In genomic region chr12:110780448-110780847, GRCh38 we compare ENCODE assay signal across 12 cellular contexts. TPM values are rescaled to one million over a fixed set of nuclear protein-coding genes. Genes with fewer than 3 reads are reported as not detected.
DNase-seq lines count a peak whose midpoint lies in the region; ATAC-seq and TF ChIP-seq lines count a peak whose summit lies in the region.
"Had no signal": no experiment of that assay in that cellular context is flagged by ENCODE, and none has a peak within 500 bp of the region (broad histone marks: within the 10 kb centered on the region; RNA-seq: fewer than 3 reads in every experiment).

No MANE protein-coding gene starts in this region.

- peaks cover 3% of the 10 kb centered on the region for H3K36me3 Mint-ChIP-seq in activated CD8-positive, alpha-beta T cell treated with anti-CD3 and anti-CD28 coated beads, Interleukin-2, amount 10 ng/mL, durations not matched to agents 7 days and 5 days (ENCODE audit: low read depth)
- no peaks in the 10 kb centered on the region for H3K36me3 Mint-ChIP-seq in activated naive CD8-positive, alpha-beta T cell treated with anti-CD3 and anti-CD28 coated beads, Interleukin-2, amount 50 U/mL, for 24 hours (ENCODE audit: low read depth)
- H3K36me3 Mint-ChIP-seq in stimulated activated naive B cell treated with anti-CD40 and anti-IgM and Interleukin-4, amounts not matched to agents 10 μg/mL and 1 μg/mL and 100 μg/mL, for 72 hours: no peaks in the 10 kb centered on the region

- CTCF ChIA-PET in activated CD8-positive, alpha-beta T cell treated with anti-CD3 and anti-CD28 coated beads, Interleukin-2, amount 10 ng/mL, durations not matched to agents 7 days and 5 days (lab: Charles Lee): no interaction called here

- no peaks in the 10 kb centered on the region for H3K27me3 ChIP-seq in OCI-LY1 (ENCODE audit: insufficient read depth, low read length)

- peak overlapping the region; percentile 80 for H3K27ac Mint-ChIP-seq in activated CD8-positive, alpha-beta T cell treated with anti-CD3 and anti-CD28 coated beads, Interleukin-2, amount 10 ng/mL, durations not matched to agents 7 days and 5 days
- peak overlapping the region; percentile 89 for H3K27ac Mint-ChIP-seq in activated naive CD8-positive, alpha-beta T cell treated with anti-CD3 and anti-CD28 coated beads, Interleukin-2, amount 50 U/mL, for 24 hours
- no peak overlapping the region for H3K27ac Mint-ChIP-seq in stimulated activated naive B cell treated with anti-CD40 and anti-IgM and Interleukin-4, amounts not matched to agents 10 μg/mL and 1 μg/mL and 100 μg/mL, for 72 hours

- H3F3A ChIP-seq in OCI-LY1 (ENCODE audit: insufficient read depth, low read length): no peaks in the 10 kb centered on the region

- H3K4me1 ChIP-seq in OCI-LY1 (ENCODE audit: insufficient read depth, low read length, severe bottlenecking): peaks cover 30% of the 10 kb centered on the region
- H3K4me1 ChIP-seq: parathyroid adenoma had no signal

- H3K4me1 Mint-ChIP-seq in activated CD8-positive, alpha-beta T cell treated with anti-CD3 and anti-CD28 coated beads, Interleukin-2, amount 10 ng/mL, durations not matched to agents 7 days and 5 days (ENCODE audit: low read depth): peaks cover 36% of the 10 kb centered on the region
- H3K4me1 Mint-ChIP-seq in activated naive CD8-positive, alpha-beta T cell treated with anti-CD3 and anti-CD28 coated beads, Interleukin-2, amount 50 U/mL, for 24 hours: peaks cover 62% of the 10 kb centered on the region
- H3K4me1 Mint-ChIP-seq in stimulated activated naive B cell treated with anti-CD40 and anti-IgM and Interleukin-4, amounts not matched to agents 10 μg/mL and 1 μg/mL and 100 μg/mL, for 72 hours: peaks cover 18 to 29% of the 10 kb centered on the region in 2 donors

- no peak overlapping the region for H3K4me3 ChIP-seq in OCI-LY1 (ENCODE audit: low read depth, low read length, poor library complexity, severe bottlenecking)

- H4K20me1 ChIP-seq in OCI-LY1 (ENCODE audit: insufficient read depth, low read length): no peaks in the 10 kb centered on the region

- peak overlapping the region; percentile 28 for H3K27ac ChIP-seq in OCI-LY1 (ENCODE audit: low read depth, low read length, poor library complexity, severe bottlenecking)
- H3K27ac ChIP-seq: parathyroid adenoma had no signal

- peak; percentile 44 for DNase-seq in activated CD8-positive, alpha-beta T cell treated with anti-CD3 and anti-CD28 coated beads, Interleukin-2, amount 10 ng/mL, durations not matched to agents 7 days and 5 days
- DNase-seq in activated naive CD8-positive, alpha-beta T cell treated with anti-CD3 and anti-CD28 coated beads, Interleukin-2, amount 50 U/mL, for 24 hours: peak; percentile 27
- peak; percentile 36 to 64 for DNase-seq in stimulated activated CD4-positive, alpha-beta T cell treated with anti-CD3 and anti-CD28 coated beads, Interleukin-4, amount 100 ng/mL, for 4 hours
- DNase-seq in stimulated activated naive B cell treated with anti-CD40 and anti-IgM and Interleukin-4, amounts not matched to agents 10 μg/mL and 1 μg/mL and 100 μg/mL, for 72 hours: no peak
- DNase-seq in DMS79 (lab: John Stamatoyannopoulos, UW): no peak
- DNase-seq: mammary epithelial cell, NCI-H1048, NCI-H446 had no signal

- H3K27me3 Mint-ChIP-seq in activated CD8-positive, alpha-beta T cell treated with anti-CD3 and anti-CD28 coated beads, Interleukin-2, amount 10 ng/mL, durations not matched to agents 7 days and 5 days (ENCODE audit: low read depth): no peaks in the 10 kb centered on the region
- H3K27me3 Mint-ChIP-seq in activated naive CD8-positive, alpha-beta T cell treated with anti-CD3 and anti-CD28 coated beads, Interleukin-2, amount 50 U/mL, for 24 hours: no peaks in the 10 kb centered on the region
- H3K27me3 Mint-ChIP-seq in stimulated activated naive B cell treated with anti-CD40 and anti-IgM and Interleukin-4, amounts not matched to agents 10 μg/mL and 1 μg/mL and 100 μg/mL, for 72 hours: peaks cover 8 to 14% of the 10 kb centered on the region in 2 donors

- peak; percentile 68 for ATAC-seq in activated CD8-positive, alpha-beta T cell treated with anti-CD3 and anti-CD28 coated beads, Interleukin-2, amount 10 ng/mL, durations not matched to agents 7 days and 5 days
- peak; percentile 23 for ATAC-seq in activated naive CD8-positive, alpha-beta T cell treated with anti-CD3 and anti-CD28 coated beads, Interleukin-2, amount 50 U/mL, for 24 hours
- ATAC-seq in stimulated activated naive B cell treated with anti-CD40 and anti-IgM and Interleukin-4, amounts not matched to agents 10 μg/mL and 1 μg/mL and 100 μg/mL, for 72 hours (replicated peaks): no peak
- ATAC-seq in HG02852 (IDR thresholded peaks at IDR 0.05; ENCODE audit: unreplicated experiment) (no peak), HG02623 (IDR thresholded peaks at IDR 0.05; ENCODE audit: unreplicated experiment) (no peak)

- TF ChIP-seq CTCF in OCI-LY1 (IDR thresholded peaks at IDR 0.05; ENCODE audit: low read length): no peak

- no peaks in the 10 kb centered on the region for H3K36me3 ChIP-seq in OCI-LY1 (ENCODE audit: insufficient read depth, low read length)

- H3K9me3 Mint-ChIP-seq in activated CD8-positive, alpha-beta T cell treated with anti-CD3 and anti-CD28 coated beads, Interleukin-2, amount 10 ng/mL, durations not matched to agents 7 days and 5 days (ENCODE audit: insufficient read depth): no peaks in the 10 kb centered on the region
- H3K9me3 Mint-ChIP-seq in activated naive CD8-positive, alpha-beta T cell treated with anti-CD3 and anti-CD28 coated beads, Interleukin-2, amount 50 U/mL, for 24 hours: no peaks in the 10 kb centered on the region
- H3K9me3 Mint-ChIP-seq in stimulated activated naive B cell treated with anti-CD40 and anti-IgM and Interleukin-4, amounts not matched to agents 10 μg/mL and 1 μg/mL and 100 μg/mL, for 72 hours: no peaks in the 10 kb centered on the region

- no peaks in the 10 kb centered on the region for H3K79me2 ChIP-seq in OCI-LY1 (ENCODE audit: insufficient read depth, low read length)
- H3K79me2 ChIP-seq: parathyroid adenoma had no signal

- H3K9me2 ChIP-seq in OCI-LY1 (ENCODE audit: low read depth, low read length): no peaks in the 10 kb centered on the region

- H3K4me3 Mint-ChIP-seq in activated CD8-positive, alpha-beta T cell treated with anti-CD3 and anti-CD28 coated beads, Interleukin-2, amount 10 ng/mL, durations not matched to agents 7 days and 5 days: peak overlapping the region; percentile 12
- H3K4me3 Mint-ChIP-seq in activated naive CD8-positive, alpha-beta T cell treated with anti-CD3 and anti-CD28 coated beads, Interleukin-2, amount 50 U/mL, for 24 hours: no peak overlapping the region
- H3K4me3 Mint-ChIP-seq in stimulated activated naive B cell treated with anti-CD40 and anti-IgM and Interleukin-4, amounts not matched to agents 10 μg/mL and 1 μg/mL and 100 μg/mL, for 72 hours: no peak overlapping the region

- no peak overlapping the region for H3K9ac ChIP-seq in OCI-LY1 (ENCODE audit: low read length)
- H3K9ac ChIP-seq: parathyroid adenoma had no signal

- no peak overlapping the region for H3K4me2 ChIP-seq in OCI-LY1 (ENCODE audit: low read length)

- POLR2A ChIA-PET in activated CD8-positive, alpha-beta T cell treated with anti-CD3 and anti-CD28 coated beads, Interleukin-2, amount 10 ng/mL, durations not matched to agents 7 days and 5 days (lab: Charles Lee): no interaction called here

- no peaks in the 10 kb centered on the region for H3K9me3 ChIP-seq in OCI-LY1 (ENCODE audit: low read length)

- no peak overlapping the region for H2AFZ ChIP-seq in OCI-LY1 (ENCODE audit: low read length)
- H2AFZ ChIP-seq: parathyroid adenoma had no signal

RNA-seq across cellular contexts. Expression of gene PPP1CC, which starts 37.8 kb away (rescaled TPM):
- total RNA-seq in activated CD8-positive, alpha-beta T cell treated with anti-CD3 and anti-CD28 coated beads, Interleukin-2, amount 10 ng/mL, durations not matched to agents 7 days and 5 days: 100 to 1,000 TPM; 162 to 179 TPM

Comparison
In these comparisons a context has a peak if more than half of its experiments do, and no peak if none do; other contexts are left out.
1. ATAC-seq: peak in activated CD8-positive, alpha-beta T cell treated with anti-CD3 and anti-CD28 coated beads, Interleukin-2, amount 10 ng/mL, durations not matched to agents 7 days and 5 days (single experiment) and activated naive CD8-positive, alpha-beta T cell treated with anti-CD3 and anti-CD28 coated beads, Interleukin-2, amount 50 U/mL, for 24 hours (single experiment); none in stimulated activated naive B cell treated with anti-CD40 and anti-IgM and Interleukin-4, amounts not matched to agents 10 μg/mL and 1 μg/mL and 100 μg/mL, for 72 hours (0 of 2), HG02852 (single experiment) and HG02623 (single experiment).
2. DNase-seq: peak in activated CD8-positive, alpha-beta T cell treated with anti-CD3 and anti-CD28 coated beads, Interleukin-2, amount 10 ng/mL, durations not matched to agents 7 days and 5 days (single experiment), activated naive CD8-positive, alpha-beta T cell treated with anti-CD3 and anti-CD28 coated beads, Interleukin-2, amount 50 U/mL, for 24 hours (single experiment) and stimulated activated CD4-positive, alpha-beta T cell treated with anti-CD3 and anti-CD28 coated beads, Interleukin-4, amount 100 ng/mL, for 4 hours (2 of 2); none in stimulated activated naive B cell treated with anti-CD40 and anti-IgM and Interleukin-4, amounts not matched to agents 10 μg/mL and 1 μg/mL and 100 μg/mL, for 72 hours (single experiment) and DMS79 (single experiment).